ENCODE assay signal across 17 cellular contexts in genomic region chr15:62362608-62363007, GRCh38. TPM values are rescaled to one million over a fixed set of nuclear protein-coding genes. Genes with fewer than 3 reads are reported as not detected.
A peak's percentile ranks its signal among the peaks of the same experiment; 100 is the strongest.
DNase-seq lines count a peak whose midpoint lies in the region; ATAC-seq and TF ChIP-seq lines count a peak whose summit lies in the region.
"Had no signal": no experiment of that assay in that cellular context is flagged by ENCODE, and none has a peak within 500 bp of the region (broad histone marks: within the 10 kb centered on the region; RNA-seq: fewer than 3 reads in every experiment).

No MANE protein-coding gene starts in this region.

- no peaks in the 10 kb centered on the region for H3K36me3 Mint-ChIP-seq in MCF 10A (ENCODE audit: insufficient read depth, unreplicated experiment)

- H3K27me3 ChIP-seq in breast epithelium: no peaks in the 10 kb centered on the region

- H3K27ac ChIP-seq in breast epithelium: no peak overlapping the region
- H3K27ac ChIP-seq: A549, heart right ventricle, SJSA1 had no signal

- CTCF ChIA-PET in MCF 10A (lab: Yijun Ruan, JAX): interaction anchor here (0.6 to 0.7 kb wide), 2 partner anchors 372 to 380 kb away, joined by 3 to 5 read pairs; no protein-coding TSS in a partner anchor

- H3K9me3 Mint-ChIP-seq in MCF 10A (ENCODE audit: unreplicated experiment): no peaks in the 10 kb centered on the region
- H3K9me3 Mint-ChIP-seq: activated naive CD8-positive, alpha-beta T cell treated with anti-CD3 and anti-CD28 coated beads, Interleukin-2, amount 50 U/mL, for 24 hours; activated T-cell treated with anti-CD3 and anti-CD28 coated beads, Interleukin-2, amount 50 U/mL, for 72 hours had no signal

- H3K9me3 ChIP-seq in breast epithelium: no peaks in the 10 kb centered on the region
- H3K9me3 ChIP-seq: A549, Caco-2, heart right ventricle, SJSA1 had no signal

- no peak overlapping the region for H3K27ac Mint-ChIP-seq in MCF 10A (ENCODE audit: low read depth, unreplicated experiment)
- H3K27ac Mint-ChIP-seq: activated naive CD8-positive, alpha-beta T cell treated with anti-CD3 and anti-CD28 coated beads, Interleukin-2, amount 50 U/mL, for 24 hours; activated T-cell treated with anti-CD3 and anti-CD28 coated beads, Interleukin-2, amount 50 U/mL, for 72 hours had no signal

- H3K36me3 ChIP-seq in breast epithelium: no peaks in the 10 kb centered on the region
- H3K36me3 ChIP-seq: heart right ventricle, SJSA1 had no signal

- H3K4me3 Mint-ChIP-seq in MCF 10A (ENCODE audit: unreplicated experiment): no peak overlapping the region
- H3K4me3 Mint-ChIP-seq: activated naive CD8-positive, alpha-beta T cell treated with anti-CD3 and anti-CD28 coated beads, Interleukin-2, amount 50 U/mL, for 24 hours; activated T-cell treated with anti-CD3 and anti-CD28 coated beads, Interleukin-2, amount 50 U/mL, for 72 hours had no signal

- no peaks in the 10 kb centered on the region for H3K4me1 ChIP-seq in breast epithelium
- H3K4me1 ChIP-seq: A549, Caco-2, heart right ventricle, SJSA1 had no signal

- intact Hi-C loops in MCF 10A (cut with micrococcal nuclease) (no loop called here), breast epithelium (cut with DNase I; ENCODE audit: low total_unique reads) (no loop called here)

- H3K27me3 Mint-ChIP-seq in MCF 10A (ENCODE audit: insufficient read depth, unreplicated experiment): peaks cover 46% of the 10 kb centered on the region

- no peak for TF ChIP-seq POLR2A in breast epithelium (IDR thresholded peaks at IDR 0.05)

- H3K4me1 Mint-ChIP-seq in MCF 10A (ENCODE audit: insufficient read depth, unreplicated experiment): peaks cover 5% of the 10 kb centered on the region
- H3K4me1 Mint-ChIP-seq: activated naive CD8-positive, alpha-beta T cell treated with anti-CD3 and anti-CD28 coated beads, Interleukin-2, amount 50 U/mL, for 24 hours had no signal

- no peak for TF ChIP-seq CTCF in MCF 10A (IDR thresholded peaks at IDR 0.05; ENCODE audit: unreplicated experiment)
- no peak for TF ChIP-seq CTCF in breast epithelium (IDR thresholded peaks at IDR 0.05)
- TF ChIP-seq CTCF in foreskin fibroblast (IDR thresholded peaks at IDR 0.05; ENCODE audit: low read depth, low read length): no peak

- POLR2A ChIA-PET in MCF 10A (lab: Yijun Ruan, JAX): interaction anchor here (0.7 to 0.9 kb wide), 3 partner anchors 21 to 651 kb away, joined by 3 read pairs; no protein-coding TSS in a partner anchor

- BruUV-seq in MCF 10A (replicated peaks; lab: Mats Ljungman, UMichigan): no TSS peak

- no peak for ATAC-seq in HG03342 (IDR thresholded peaks at IDR 0.05; ENCODE audit: unreplicated experiment)
- ATAC-seq in GM21526 (IDR thresholded peaks at IDR 0.05; ENCODE audit: low FRiP score, unreplicated experiment): no peak
- no peak for ATAC-seq in GM21515 (IDR thresholded peaks at IDR 0.05; ENCODE audit: unreplicated experiment)
- ATAC-seq: A549; activated naive CD8-positive, alpha-beta T cell treated with anti-CD3 and anti-CD28 coated beads, Interleukin-2, amount 50 U/mL, for 24 hours; activated T-cell treated with anti-CD3 and anti-CD28 coated beads, Interleukin-2, amount 50 U/mL, for 72 hours had no signal

- DNase-seq in MCF 10A (ENCODE audit: unreplicated experiment) (peak; percentile 53), breast epithelium (ENCODE audit: low spot score in 2 of 2) (no peak), RPMI7951 (ENCODE audit: low read depth) (peak; percentile 35), foreskin fibroblast (peak; percentile 24 to 39), NCI-H748 (lab: John Stamatoyannopoulos, UW; ENCODE audit: unreplicated experiment) (no peak)
- DNase-seq: activated CD4-positive, alpha-beta T cell treated with anti-CD3 and anti-CD28 coated beads, Interleukin-2, amount 50 U/mL, for 48 hours; activated naive CD8-positive, alpha-beta T cell treated with anti-CD3 and anti-CD28 coated beads, Interleukin-2, amount 50 U/mL, for 24 hours; activated T-cell treated with anti-CD3 and anti-CD28 coated beads, Interleukin-2, amount 50 U/mL, for 72 hours; Caco-2; heart right ventricle; MM.1S; NCI-H2107 had no signal

- no peak overlapping the region for H3K4me3 ChIP-seq in breast epithelium
- no peak overlapping the region for H3K4me3 ChIP-seq in foreskin fibroblast (ENCODE audit: low read depth in 1 of 2, low read length in 2 of 2)
- H3K4me3 ChIP-seq: A549, heart right ventricle, SJSA1 had no signal

RNA-seq across cellular contexts. Expression of gene TLN2, which starts 27.7 kb away (rescaled TPM):
- 18.2 and 39.7 TPM in 2 replicates for total RNA-seq in MCF 10A (2022)
- total RNA-seq in breast epithelium: 100 to 1,000 TPM in 1 of 3 donors, 10 to 100 TPM in 2; 22.0 to 223 (median 32.8) TPM
- 8.8 and 10.3 TPM in 2 replicates for total RNA-seq in RPMI7951 (2014; rRNA removed; shearing (Covaris generic))

Comparison
In these comparisons a context has a peak if more than half of its experiments do, and no peak if none do; other contexts are left out.
1. DNase-seq: peak in MCF 10A (single experiment), RPMI7951 (single experiment) and foreskin fibroblast (2 of 2); none in breast epithelium (0 of 2) and NCI-H748 (single experiment).